ENCODE assay signal across 9 cellular contexts in the genomic region with DNA sequence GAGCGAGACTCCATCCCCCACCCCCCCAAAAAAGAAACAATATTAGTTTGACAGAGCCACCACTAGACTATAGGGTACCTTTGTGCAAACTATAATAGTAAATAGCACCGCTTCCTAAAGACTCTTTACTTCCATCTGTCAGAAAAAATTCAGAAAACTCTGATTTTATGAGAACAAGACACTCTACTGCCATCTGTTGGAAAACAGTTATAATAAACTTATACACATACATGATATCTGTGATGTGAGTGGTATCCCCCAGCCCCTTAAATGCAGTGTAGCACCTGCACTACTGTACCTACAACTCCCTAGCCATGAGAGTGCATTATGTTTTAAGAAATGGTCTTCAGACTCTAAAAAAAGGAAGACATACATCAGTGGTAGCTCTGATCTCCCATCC. TPM values are rescaled to one million over a fixed set of nuclear protein-coding genes. Genes with fewer than 3 reads are reported as not detected.
A peak's percentile ranks its signal among the peaks of the same experiment; 100 is the strongest.
DNase-seq lines count a peak whose midpoint lies in the region; ATAC-seq and TF ChIP-seq lines count a peak whose summit lies in the region.
"Had no signal": no experiment of that assay in that cellular context is flagged by ENCODE, and none has a peak within 500 bp of the region (broad histone marks: within the 10 kb centered on the region; RNA-seq: fewer than 3 reads in every experiment).

No MANE protein-coding gene starts in this region.

- peaks cover 47% of the 10 kb centered on the region for H3K36me3 Mint-ChIP-seq in nephron progenitor cell (ENCODE audit: low read depth)

- no peak overlapping the region for H3K27ac Mint-ChIP-seq in nephron progenitor cell

- H3K9me3 Mint-ChIP-seq in nephron progenitor cell = peaks cover 3% of the 10 kb centered on the region

- no peak overlapping the region for H3K9ac ChIP-seq in MM.1S (ENCODE audit: low read length)

- 87 to 97% (median 92%) methylated on average over 2 of the region's 2 CpGs for WGBS in stomach, 5 donors

- no peak for TF ChIP-seq EP300 in stomach (IDR thresholded peaks at IDR 0.05)

- H2AFZ ChIP-seq in MM.1S (ENCODE audit: low read length) = no peak overlapping the region

- no peaks in the 10 kb centered on the region for H3K36me3 ChIP-seq in MM.1S (replicated peaks; ENCODE audit: insufficient read depth, low read length)
- H3K36me3 ChIP-seq in stomach = peaks cover 0 to 14% (median 13%) of the 10 kb centered on the region in 4 donors

- H3F3A ChIP-seq in MM.1S (ENCODE audit: insufficient read depth, low read length) = no peaks in the 10 kb centered on the region

- H3K27me3 ChIP-seq in MM.1S (replicated peaks; ENCODE audit: insufficient read depth, low read length) (no peaks in the 10 kb centered on the region), stomach (no peaks in the 10 kb centered on the region)

- POLR2A ChIA-PET in GM10248 (lab: Yijun Ruan, JAX) = no interaction called here

- H3K9me3 ChIP-seq in MM.1S (replicated peaks; ENCODE audit: insufficient read depth, low read length) (no peaks in the 10 kb centered on the region), stomach (no peaks in the 10 kb centered on the region)
- H3K9me3 ChIP-seq: psoas muscle had no signal

- H3K4me1 Mint-ChIP-seq in nephron progenitor cell = peaks cover 31% of the 10 kb centered on the region

- in situ Hi-C loops in astrocyte of the spinal cord (cut with HindIII; ENCODE audit: low sequenced_read_pairs) = no loop called here

- ATAC-seq in HG02884 (IDR thresholded peaks at IDR 0.05; ENCODE audit: unreplicated experiment) = no peak
- ATAC-seq: psoas muscle had no signal

- no peak overlapping the region for H3K4me2 ChIP-seq in MM.1S (ENCODE audit: low read depth, low read length)

- DNase-seq in GM10248 (ENCODE audit: extremely low spot score) (peak; percentile 31), MM.1S (peak; percentile 40), astrocyte of the spinal cord (ENCODE audit: low read depth, low spot score) (peak; percentile 10), nephron progenitor cell (no peak), OCI-M2 (lab: John Stamatoyannopoulos, UW; ENCODE audit: unreplicated experiment) (no peak), T1000 (lab: John Stamatoyannopoulos, UW) (no peak), stomach (no peak)
- DNase-seq: psoas muscle had no signal

- H3K27me3 Mint-ChIP-seq in nephron progenitor cell (ENCODE audit: low read depth, poor library complexity) = no peaks in the 10 kb centered on the region

- no peak overlapping the region for H3K4me3 Mint-ChIP-seq in nephron progenitor cell

- TF ChIP-seq CTCF in GM10248 (IDR thresholded peaks at IDR 0.05; ENCODE audit: control extremely low read depth, extremely low read depth, low read depth, missing control alignments) = peak; percentile 26
- TF ChIP-seq CTCF in MM.1S (IDR thresholded peaks at IDR 0.05; ENCODE audit: low read length) = peak; percentile 48
- TF ChIP-seq CTCF in astrocyte of the spinal cord (IDR thresholded peaks at IDR 0.05; ENCODE audit: low read depth, low read length) = peak; percentile 30
- peak; percentile 28 for TF ChIP-seq CTCF in nephron progenitor cell (IDR thresholded peaks at IDR 0.05)
- TF ChIP-seq CTCF in stomach (IDR thresholded peaks at IDR 0.05) = peak in 1 of 7 experiments; percentile 19

- H3K4me1 ChIP-seq in MM.1S (ENCODE audit: low read length) (peaks cover 14% of the 10 kb centered on the region), stomach (peaks cover 16 to 47% (median 32%) of the 10 kb centered on the region in 4 donors)

- CTCF ChIA-PET in GM10248 (lab: Yijun Ruan, JAX) = interaction anchor here (0.7 to 2.0 kb wide), 11 partner anchors 10 to 365 kb away, joined by 3 to 7 read pairs (median 4); no protein-coding TSS in a partner anchor

- H3K4me3 ChIP-seq in MM.1S (ENCODE audit: low read length) (no peak overlapping the region), astrocyte of the spinal cord (ENCODE audit: low read depth, low read length) (no peak overlapping the region), stomach (no peak overlapping the region)
- H3K4me3 ChIP-seq: psoas muscle had no signal

- H3K79me2 ChIP-seq in MM.1S (ENCODE audit: low read length) = no peaks in the 10 kb centered on the region

- no peaks in the 10 kb centered on the region for H3K9me2 ChIP-seq in MM.1S (replicated peaks; ENCODE audit: insufficient read depth, low read length)

- no peak overlapping the region for H3K27ac ChIP-seq in MM.1S (ENCODE audit: low read length)
- peak overlapping the region in 1 of 5 donors; percentile 33 for H3K27ac ChIP-seq in stomach
- H3K27ac ChIP-seq: psoas muscle had no signal

- no peaks in the 10 kb centered on the region for H4K20me1 ChIP-seq in MM.1S (ENCODE audit: insufficient read depth, low read length)

- intact Hi-C loops in stomach (cut with DNase I; ENCODE audit: low total_unique reads) = no loop called here

- TF ChIP-seq POLR2A in stomach (IDR thresholded peaks at IDR 0.05) = no peak

RNA-seq across cellular contexts. Expression of gene CTDSPL, which starts 47.1 kb away (rescaled TPM):
- total RNA-seq in stomach = 10 to 100 TPM; 13.4 to 54.9 (median 39.7) TPM
- polyA plus RNA-seq in stomach = 10 to 100 TPM; 18.9 to 32.1 (median 28.3) TPM

Comparison
In these comparisons a context has a peak if more than half of its experiments do, and no peak if none do; other contexts are left out.
1. DNase-seq: peak in GM10248 (single experiment), MM.1S (single experiment) and astrocyte of the spinal cord (single experiment); none in nephron progenitor cell (single experiment), OCI-M2 (single experiment), T1000 (single experiment) and stomach (single experiment).